29 cellular contexts compared by ENCODE assay signal in the genomic region with DNA sequence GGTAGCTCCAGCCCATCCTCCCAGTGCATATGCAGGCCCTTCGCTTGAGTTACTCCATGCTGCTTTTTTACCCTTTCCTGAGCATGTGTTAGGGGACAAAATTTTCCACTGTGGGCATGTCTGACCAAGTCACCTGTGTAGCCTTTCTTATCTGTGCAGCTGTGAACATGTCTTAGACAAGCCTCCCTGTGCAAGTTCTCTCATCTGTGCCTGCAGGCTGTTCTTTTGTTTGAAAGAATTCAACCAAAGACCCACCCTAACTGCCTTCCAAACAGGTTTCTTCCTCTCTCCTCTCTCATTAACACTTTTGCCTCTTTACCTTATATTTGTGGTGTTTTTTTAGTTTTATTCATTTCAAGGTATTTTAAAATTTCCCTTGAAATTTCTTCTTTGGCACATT.
"Had no signal": no experiment of that assay in that cellular context is flagged by ENCODE, and none has a peak within 500 bp of the region (broad histone marks: within the 10 kb centered on the region; RNA-seq: fewer than 3 reads in every experiment).

No MANE protein-coding gene starts in this region.

- H3K36me3 ChIP-seq: left lung, lower lobe of right lung, neural progenitor cell, neutrophil, right atrium auricular region, right lobe of liver, tibial nerve, upper lobe of left lung, vagina had no signal

- H3K4me1 Mint-ChIP-seq: immature natural killer cell; mesothelial cell of epicardium; naive B cell; natural killer cell; neural progenitor cell; stimulated activated memory B cell treated with anti-CD40 and anti-IgM and Interleukin-4, amounts not matched to agents 10 μg/mL and 1 μg/mL and 100 μg/mL, for 72 hours; stimulated activated naive CD8-positive, alpha-beta T cell treated with anti-CD3 and anti-CD28 coated beads, Interleukin-15, amount 100 ng/mL, for 72 hours had no signal

- H3K9me3 ChIP-seq: left lung, lower lobe of right lung, neutrophil, right lobe of liver, tibial nerve, vagina had no signal

- H3K36me3 Mint-ChIP-seq: naive B cell; natural killer cell; neural progenitor cell; stimulated activated memory B cell treated with anti-CD40 and anti-IgM and Interleukin-4, amounts not matched to agents 10 μg/mL and 1 μg/mL and 100 μg/mL, for 72 hours had no signal

- DNase-seq: immature natural killer cell; kidney; left colon; left lung; lower lobe of right lung; mesendoderm; naive B cell; natural killer cell; nephron progenitor cell; occipital lobe; right lobe of liver; stimulated activated CD4-positive, alpha-beta T cell treated with anti-CD3 and anti-CD28 coated beads, Interleukin-1b, Interleukin-23, amount 100 ng/mL, for 48 hours; stimulated activated CD4-positive, alpha-beta T cell treated with anti-CD3 and anti-CD28 coated beads, Interleukin-2, amount 100 ng/mL, for 48 hours; stimulated activated CD4-positive, alpha-beta T cell treated with anti-CD3 and anti-CD28 coated beads, Interleukin-4, amount 100 ng/mL, for 4 hours; stimulated activated CD8-positive, alpha-beta memory T cell treated with anti-CD3 and anti-CD28 coated beads, Interleukin-4, amount 100 ng/mL, for 48 hours; stimulated activated naive CD4-positive, alpha-beta T cell treated with Interleukin-2 at 50 U/mL for 16 hours; stimulated activated naive CD8-positive, alpha-beta T cell treated with anti-CD3 and anti-CD28 coated beads, Interleukin-15, amount 100 ng/mL, for 72 hours; substantia nigra; upper lobe of left lung had no signal

- H3K9me3 Mint-ChIP-seq: stimulated activated naive CD8-positive, alpha-beta T cell treated with anti-CD3 and anti-CD28 coated beads, Interleukin-15, amount 100 ng/mL, for 72 hours had no signal

- H3K4me1 ChIP-seq: left lung, lower lobe of right lung, neural progenitor cell, parathyroid adenoma, right atrium auricular region, right lobe of liver, tibial nerve, upper lobe of left lung, vagina had no signal

- H3K4me3 Mint-ChIP-seq: immature natural killer cell; mesothelial cell of epicardium; naive B cell; natural killer cell; nephron progenitor cell; neural progenitor cell; stimulated activated memory B cell treated with anti-CD40 and anti-IgM and Interleukin-4, amounts not matched to agents 10 μg/mL and 1 μg/mL and 100 μg/mL, for 72 hours; stimulated activated naive CD8-positive, alpha-beta T cell treated with anti-CD3 and anti-CD28 coated beads, Interleukin-15, amount 100 ng/mL, for 72 hours had no signal

- H3K9ac ChIP-seq: neural progenitor cell, parathyroid adenoma had no signal

- H3K79me2 ChIP-seq: parathyroid adenoma had no signal

- H3K27ac Mint-ChIP-seq: immature natural killer cell; mesothelial cell of epicardium; naive B cell; natural killer cell; nephron progenitor cell; neural progenitor cell; stimulated activated memory B cell treated with anti-CD40 and anti-IgM and Interleukin-4, amounts not matched to agents 10 μg/mL and 1 μg/mL and 100 μg/mL, for 72 hours; stimulated activated naive CD8-positive, alpha-beta T cell treated with anti-CD3 and anti-CD28 coated beads, Interleukin-15, amount 100 ng/mL, for 72 hours had no signal

- H3K4me3 ChIP-seq: left lung, lower lobe of right lung, neural progenitor cell, right atrium auricular region, right lobe of liver, smooth muscle cell, tibial nerve, upper lobe of left lung, vagina had no signal

- FAIRE-seq: islet of Langerhans had no signal

- H3K27me3 Mint-ChIP-seq: naive B cell; stimulated activated memory B cell treated with anti-CD40 and anti-IgM and Interleukin-4, amounts not matched to agents 10 μg/mL and 1 μg/mL and 100 μg/mL, for 72 hours; stimulated activated naive CD8-positive, alpha-beta T cell treated with anti-CD3 and anti-CD28 coated beads, Interleukin-15, amount 100 ng/mL, for 72 hours had no signal

- H3K4me2 ChIP-seq: neural progenitor cell, smooth muscle cell had no signal

- H2AFZ ChIP-seq: neural progenitor cell, parathyroid adenoma had no signal

- H3K27me3 ChIP-seq: left lung, neural progenitor cell, neutrophil, right atrium auricular region, right lobe of liver, tibial nerve, upper lobe of left lung, vagina had no signal

- H3K27ac ChIP-seq: left lung, lower lobe of right lung, neural progenitor cell, neutrophil, parathyroid adenoma, right atrium auricular region, right lobe of liver, tibial nerve, upper lobe of left lung, vagina had no signal
